ENCODE assay signal across 9 cellular contexts in the genomic region with DNA sequence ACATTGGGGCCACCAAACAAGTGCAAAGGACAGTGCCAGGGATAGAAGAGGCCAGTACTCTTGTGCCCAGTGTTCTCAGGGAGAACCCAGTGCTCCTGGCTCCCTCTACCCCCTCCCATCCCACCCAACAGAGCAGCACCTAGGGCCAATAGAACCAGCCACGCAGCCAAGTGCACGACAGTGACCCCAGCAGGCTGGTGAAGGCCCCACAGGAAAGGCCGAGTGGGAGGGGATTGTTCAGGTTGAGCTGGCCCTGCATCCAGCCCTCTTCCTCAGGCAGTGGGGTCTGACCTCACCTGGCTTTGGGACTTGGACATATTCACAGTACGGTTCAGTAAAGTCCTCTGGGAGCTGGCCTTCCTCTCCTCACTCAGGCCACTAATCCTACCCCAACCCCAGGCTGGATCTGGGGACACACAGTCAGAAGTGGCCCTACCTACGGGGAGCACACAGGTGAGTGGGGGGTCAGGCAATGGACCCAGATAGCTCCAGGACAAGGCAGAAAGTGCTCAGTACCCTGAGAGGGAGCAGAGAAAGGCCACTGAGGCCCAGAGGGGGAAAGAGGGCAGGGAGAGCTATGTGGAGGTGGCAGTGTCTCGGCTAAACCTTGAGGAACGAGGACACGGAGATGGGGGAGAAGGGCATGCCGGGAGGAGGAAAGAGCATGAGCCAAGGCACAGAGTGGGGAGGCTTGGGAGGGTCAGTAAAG. TPM values are rescaled to one million over a fixed set of nuclear protein-coding genes. Genes with fewer than 3 reads are reported as not detected.
A peak's percentile ranks its signal among the peaks of the same experiment; 100 is the strongest.
DNase-seq lines count a peak whose midpoint lies in the region; ATAC-seq, FAIRE-seq and TF ChIP-seq lines count a peak whose summit lies in the region.
"Had no signal": no experiment of that assay in that cellular context is flagged by ENCODE, and none has a peak within 500 bp of the region (broad histone marks: within the 10 kb centered on the region; RNA-seq: fewer than 3 reads in every experiment).

No MANE protein-coding gene starts in this region.

- no peak for TF ChIP-seq EP300 in GM12878 (IDR thresholded peaks at IDR 0.05; ENCODE audit: borderline replicate concordance in 1 of 2, control insufficient read depth in 1 of 2, low read depth in 2 of 2, low read length in 2 of 2)

- ATAC-seq in HG03095 (IDR thresholded peaks at IDR 0.05; ENCODE audit: unreplicated experiment) (peak; percentile 52), GM12878 (peak; percentile 90)

- no peak overlapping the region for H2AFZ ChIP-seq in GM12878 (ENCODE audit: control insufficient read depth, low read depth, low read length)

- H3K4me3 ChIP-seq in GM12878 = no peak overlapping the region
- H3K4me3 ChIP-seq: BLaER1 had no signal

- BruUV-seq in GM12878 (replicated peaks; lab: Mats Ljungman, UMichigan) = no TSS peak

- FAIRE-seq in GM12878 (lab: Jason Lieb, UNC) = no peak

- no peaks in the 10 kb centered on the region for H3K4me1 ChIP-seq in GM12878 (ENCODE audit: control insufficient read depth, insufficient read depth, low read length)

- no peaks in the 10 kb centered on the region for H4K20me1 ChIP-seq in GM12878 (ENCODE audit: control insufficient read depth, insufficient read depth)

- TF ChIP-seq RAD21 in GM12878 (IDR thresholded peaks at IDR 0.05; ENCODE audit: insufficient read depth, low read depth, low read length) = 0 out of 2 replicates have a peak, but pooled peaks have one; percentile 27

- H3K9ac ChIP-seq in GM12878 (ENCODE audit: control insufficient read depth, insufficient read depth, low read length) = no peak overlapping the region
- H3K9ac ChIP-seq: BLaER1 had no signal

- H3K27ac ChIP-seq in GM12878 (ENCODE audit: control insufficient read depth, insufficient read depth) = no peak overlapping the region
- H3K27ac ChIP-seq: BLaER1 had no signal

- H3K79me2 ChIP-seq in GM12878 (ENCODE audit: control insufficient read depth, insufficient read depth, low read length) = no peaks in the 10 kb centered on the region

- no peaks in the 10 kb centered on the region for H3K9me3 ChIP-seq in GM12878 (replicated peaks; ENCODE audit: control insufficient read depth, insufficient read depth, low read length)
- H3K9me3 ChIP-seq: BLaER1 had no signal

- WGBS in GM12878 (ENCODE audit: insufficient coverage, insufficient replicate concordance, low lambda C conversion rate, missing lambda C conversion rate) = 70% methylated on average over 9 of the region's 9 CpGs

- TF ChIP-seq POLR2A in GM12878 (IDR thresholded peaks at IDR 0.05; ENCODE audit: low read depth, low read length) = peak; percentile 58; the same call in 1 of the 2 replicates

- CTCF ChIA-PET in GM12878 (lab: Yijun Ruan, JAX) = interaction anchor here (0.5 to 1.0 kb wide), 5 partner anchors 11 to 99 kb away, joined by 3 read pairs; no protein-coding TSS in a partner anchor

- TF ChIP-seq CTCF in GM12878 (IDR thresholded peaks at IDR 0.05 in 2 of 3, conservative IDR thresholded peaks at IDR 0.05 in 1 of 3; ENCODE audit: control insufficient read depth in 2 of 3, extremely low read depth in 1 of 3, insufficient read depth in 1 of 3, low read depth in 3 of 3, low read length in 3 of 3) = peak; percentile 26 to 44 (median 35); a peak in 4 of 6 replicates

- SMC1A ChIA-PET in GM12878 (lab: Charles Lee; ENCODE audit: uncharacterized antibody, unreplicated experiment) = interaction anchor here (1.1 kb wide), 1 partner anchor 96 kb away, joined by 4 read pairs; no protein-coding TSS in a partner anchor

- intact Hi-C loops in GM12878 (cut with micrococcal nuclease; ENCODE audit: unreplicated experiment) (loop anchor here (2.0 kb wide), 1 partner anchor 20 kb away; no protein-coding TSS in a partner anchor), posterior vena cava (cut with DNase I) (no loop called here)

- DNase-seq in NCI-H2227 (lab: John Stamatoyannopoulos, UW; ENCODE audit: unreplicated experiment) = peak; percentile 8
- no peak for DNase-seq in NCI-H2227 treated with DMSO at 0.1 percent for 48 hours (lab: John Stamatoyannopoulos, UW)
- DNase-seq in GM12878 (ENCODE audit: low read depth, low spot score) = no peak
- DNase-seq in posterior vena cava (ENCODE audit: low spot score) = peak; percentile 25
- DNase-seq in inferior parietal cortex (ENCODE audit: extremely low spot score) = no peak
- no peak for DNase-seq in stimulated activated naive CD4-positive, alpha-beta T cell (lab: John Stamatoyannopoulos, UW)
- no peak for DNase-seq in activated T-cell treated with anti-CD3 and anti-CD28 coated beads, Interleukin-2, amount 50 U/mL, for 48 hours

- POLR2A ChIA-PET in GM12878 (lab: Charles Lee) = interaction anchor here (1.8 kb wide), 1 partner anchor 25 kb away, joined by 6 read pairs; a partner anchor contains a TSS

- H3K36me3 ChIP-seq in GM12878 (ENCODE audit: control insufficient read depth in 2 of 2, insufficient read depth in 2 of 2, low read length in 1 of 2) = peaks cover 9% of the 10 kb centered on the region in 2 experiments; a peak in 3 of 4 replicates

- H3K4me2 ChIP-seq in GM12878 (ENCODE audit: control insufficient read depth, insufficient read depth) = no peak overlapping the region
- H3K4me2 ChIP-seq: BLaER1 had no signal

- in situ Hi-C loops in GM12878 (cut with MboI) = no loop called here

- RAD21 ChIA-PET in GM12878 (lab: Charles Lee; ENCODE audit: unreplicated experiment) = interaction anchor here (1.0 kb wide), 1 partner anchor 95 kb away, joined by 3 read pairs; no protein-coding TSS in a partner anchor

- no peaks in the 10 kb centered on the region for H3K27me3 ChIP-seq in GM12878 (replicated peaks in 1 of 2; ENCODE audit: control insufficient read depth in 2 of 2, insufficient read depth in 2 of 2, low read length in 1 of 2)
- H3K27me3 ChIP-seq: BLaER1 had no signal

TF ChIP-seq in GM12878, 131 proteins besides CTCF, POLR2A, EP300 and RAD21 (continues in another document):
- TF ChIP-seq, protein P1, sequence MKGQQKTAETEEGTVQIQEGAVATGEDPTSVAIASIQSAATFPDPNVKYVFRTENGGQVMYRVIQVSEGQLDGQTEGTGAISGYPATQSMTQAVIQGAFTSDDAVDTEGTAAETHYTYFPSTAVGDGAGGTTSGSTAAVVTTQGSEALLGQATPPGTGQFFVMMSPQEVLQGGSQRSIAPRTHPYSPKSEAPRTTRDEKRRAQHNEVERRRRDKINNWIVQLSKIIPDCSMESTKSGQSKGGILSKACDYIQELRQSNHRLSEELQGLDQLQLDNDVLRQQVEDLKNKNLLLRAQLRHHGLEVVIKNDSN (IDR thresholded peaks at IDR 0.05; ENCODE audit: borderline replicate concordance, extremely low read length, insufficient read depth, low read depth, low read length) = no peak
- TF ChIP-seq, protein P2, sequence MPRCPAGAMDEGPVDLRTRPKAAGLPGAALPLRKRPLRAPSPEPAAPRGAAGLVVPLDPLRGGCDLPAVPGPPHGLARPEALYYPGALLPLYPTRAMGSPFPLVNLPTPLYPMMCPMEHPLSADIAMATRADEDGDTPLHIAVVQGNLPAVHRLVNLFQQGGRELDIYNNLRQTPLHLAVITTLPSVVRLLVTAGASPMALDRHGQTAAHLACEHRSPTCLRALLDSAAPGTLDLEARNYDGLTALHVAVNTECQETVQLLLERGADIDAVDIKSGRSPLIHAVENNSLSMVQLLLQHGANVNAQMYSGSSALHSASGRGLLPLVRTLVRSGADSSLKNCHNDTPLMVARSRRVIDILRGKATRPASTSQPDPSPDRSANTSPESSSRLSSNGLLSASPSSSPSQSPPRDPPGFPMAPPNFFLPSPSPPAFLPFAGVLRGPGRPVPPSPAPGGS (IDR thresholded peaks at IDR 0.05; ENCODE audit: borderline replicate concordance, insufficient read depth, low read depth, low read length, poor library complexity, severe bottlenecking) = no peak
- TF ChIP-seq CBX3 (IDR thresholded peaks at IDR 0.05; ENCODE audit: borderline replicate concordance, low read depth) (no peak), IRF4 (IDR thresholded peaks at IDR 0.05; ENCODE audit: low read depth, low read length) (no peak), TARDBP (IDR thresholded peaks at IDR 0.05; ENCODE audit: borderline replicate concordance) (no peak)

RNA-seq across cellular contexts. Expression of a gene that starts 25.4 kb away (rescaled TPM):
- 30.1 and 31.2 TPM in 2 replicates for total RNA-seq in GM12878 (2013; cell fraction: nucleolus; rRNA removed)
- total RNA-seq in GM12878 (2014; rRNA removed) (52.1 and 57.9 TPM in 2 replicates), GM12878 (2014; rRNA removed; fragmentation: Illumina TruSeq; extraction: Trizol) (66.7 and 71.3 TPM in 2 replicates), GM12878 (2021) (47.7 and 48.7 TPM in 2 replicates), posterior vena cava (10 to 100 TPM; 16.9 to 18.5 TPM)
- 30.2 TPM for polyA plus RNA-seq in GM12878 (2011; ENCODE audit: low read depth)
- polyA plus RNA-seq in GM12878 (2011; rRNA removed) (59.7 and 61.1 TPM in 2 replicates), GM12878 (2014; fragmentation: Illumina TruSeq; extraction: Trizol) (65.0 and 66.6 TPM in 2 replicates), GM12878 (2014; fragmentation: Nextera tagmentation; extraction: Ambion mirVana) (10 to 100 TPM; 13.7 to 27.6 TPM), GM12878 (2014; rRNA removed) (55.7 and 57.2 TPM in 2 replicates), GM12878 (2016; fragmentation: Nextera tagmentation; extraction: Ambion mirVana) (10 to 100 TPM; 31.4 to 33.3 TPM)
- 47.2 and 51.1 TPM in 2 replicates for polyA plus RNA-seq in GM12878 (2011; cell fraction: cytosol; rRNA removed)
- polyA plus RNA-seq in GM12878 (2011; cell fraction: nucleus; rRNA removed) = 20.2 and 27.6 TPM in 2 replicates
- polyA plus RNA-seq in GM12878 (2012) = 32.5 and 42.2 TPM in 2 replicates
- 53.8 and 63.4 TPM in 2 replicates for polyA minus RNA-seq in GM12878 (2011; rRNA and poly(A)+ RNA removed)
- 15.1 and 19.5 TPM in 2 replicates for polyA minus RNA-seq in GM12878 (2011; cell fraction: cytosol; rRNA and poly(A)+ RNA removed)
- polyA minus RNA-seq in GM12878 (2011; cell fraction: nucleus; rRNA and poly(A)+ RNA removed) = 13.3 and 21.4 TPM in 2 replicates

RNA-seq across cellular contexts. Expression of a gene that starts 45.9 kb away (rescaled TPM):
- total RNA-seq in GM12878 (2013; cell fraction: nucleolus; rRNA removed) = 35.8 and 37.5 TPM in 2 replicates
- 12.8 and 15.6 TPM in 2 replicates for total RNA-seq in GM12878 (2014; rRNA removed)
- total RNA-seq in GM12878 (2014; rRNA removed; fragmentation: Illumina TruSeq; extraction: Trizol) = 11.4 and 12.2 TPM in 2 replicates
- 12.7 and 13.3 TPM in 2 replicates for total RNA-seq in GM12878 (2021)
- 9.4 TPM for polyA plus RNA-seq in GM12878 (2011; ENCODE audit: low read depth)
- polyA plus RNA-seq in GM12878 (2011; rRNA removed) = 29.2 and 32.5 TPM in 2 replicates
- polyA plus RNA-seq in GM12878 (2011; cell fraction: cytosol; rRNA removed) = 23.3 and 26.5 TPM in 2 replicates
- polyA plus RNA-seq in GM12878 (2011; cell fraction: nucleus; rRNA removed) = 31.1 and 48.9 TPM in 2 replicates
- polyA plus RNA-seq in GM12878 (2012) = 11.2 and 14.0 TPM in 2 replicates
- 14.3 and 14.5 TPM in 2 replicates for polyA plus RNA-seq in GM12878 (2014; fragmentation: Illumina TruSeq; extraction: Trizol)
- polyA plus RNA-seq in GM12878 (2014; fragmentation: Nextera tagmentation; extraction: Ambion mirVana) = 1 to 10 TPM; 1.4 to 2.5 TPM
- polyA plus RNA-seq in GM12878 (2014; rRNA removed) = 13.0 and 13.2 TPM in 2 replicates
- 1 to 10 TPM; 4.5 to 4.6 TPM for polyA plus RNA-seq in GM12878 (2016; fragmentation: Nextera tagmentation; extraction: Ambion mirVana)
- polyA minus RNA-seq in GM12878 (2011; rRNA and poly(A)+ RNA removed) = 30.5 and 31.2 TPM in 2 replicates
- polyA minus RNA-seq in GM12878 (2011; cell fraction: cytosol; rRNA and poly(A)+ RNA removed) = 8.2 and 9.6 TPM in 2 replicates
- polyA minus RNA-seq in GM12878 (2011; cell fraction: nucleus; rRNA and poly(A)+ RNA removed) = 13.8 and 19.0 TPM in 2 replicates
- total RNA-seq in posterior vena cava = 1 to 10 TPM; 6.9 to 7.4 TPM

Comparison
In these comparisons a context has a peak if more than half of its experiments do, and no peak if none do; other contexts are left out.
1. DNase-seq: peak in NCI-H2227 (single experiment) and posterior vena cava (single experiment); none in NCI-H2227 treated with DMSO at 0.1 percent for 48 hours (single experiment), GM12878 (single experiment), inferior parietal cortex (single experiment), stimulated activated naive CD4-positive, alpha-beta T cell (0 of 6) and activated T-cell treated with anti-CD3 and anti-CD28 coated beads, Interleukin-2, amount 50 U/mL, for 48 hours (0 of 2).